8 cellular contexts compared by ENCODE assay signal in genomic region chr3:150763841-150764483, GRCh38. TPM values are rescaled to one million over a fixed set of nuclear protein-coding genes. Genes with fewer than 3 reads are reported as not detected.
DNase-seq lines count a peak whose midpoint lies in the region; ATAC-seq and TF ChIP-seq lines count a peak whose summit lies in the region.

No MANE protein-coding gene starts in this region.

- in situ Hi-C loops in SK-MEL-5 (cut with HindIII; ENCODE audit: low pct_unique_long_range_greater_than_20kb, low sequenced_read_pairs) = no loop called here

- TSS peak; percentile 88 for BruUV-seq in MCF 10A (replicated peaks; lab: Mats Ljungman, UMichigan)

- H3K27me3 Mint-ChIP-seq in IgD-negative memory B cell (peaks cover 11% of the 10 kb centered on the region), MCF 10A (ENCODE audit: insufficient read depth, unreplicated experiment) (no peaks in the 10 kb centered on the region)

- H3K9me3 Mint-ChIP-seq in IgD-negative memory B cell = no peaks in the 10 kb centered on the region
- H3K9me3 Mint-ChIP-seq in MCF 10A (ENCODE audit: unreplicated experiment) = no peaks in the 10 kb centered on the region

- CTCF ChIA-PET in MCF 10A (lab: Yijun Ruan, JAX) = interaction anchor here (0.5 to 7.7 kb wide), 30 partner anchors 8 to 1238 kb away, joined by 3 to 59 read pairs (median 4); no protein-coding TSS in a partner anchor

- H3K4me3 ChIP-seq in iPS-11a (ENCODE audit: low read depth, low read length) (peak overlapping the region; percentile 82), retinal pigment epithelial cell (ENCODE audit: low read length) (peak overlapping the region; percentile 69)

- intact Hi-C loops in MCF 10A (cut with micrococcal nuclease) = loop anchor here (1.0 to 5.0 kb wide), 5 partner anchors 43 to 382 kb away; partner anchors contain the start of genes EIF2A, SELENOT and SERP1

- H3K27ac Mint-ChIP-seq in IgD-negative memory B cell = peak overlapping the region; percentile 87 to 99 (median 90)
- peak overlapping the region; percentile 97 for H3K27ac Mint-ChIP-seq in MCF 10A (ENCODE audit: low read depth, unreplicated experiment)

- DNase-seq in DMS53 treated with DMSO at 0.1 percent for 48 hours (lab: John Stamatoyannopoulos, UW; ENCODE audit: unreplicated experiment) (peak; percentile 48), SK-MEL-5 (ENCODE audit: low read depth, low spot score) (peak; percentile 69), MCF 10A (ENCODE audit: unreplicated experiment) (peak; percentile 72), retinal pigment epithelial cell (ENCODE audit: low read depth) (no peak)

- peak; percentile 24 for TF ChIP-seq CTCF in MCF 10A (IDR thresholded peaks at IDR 0.05; ENCODE audit: unreplicated experiment)
- TF ChIP-seq CTCF in retinal pigment epithelial cell (conservative IDR thresholded peaks at IDR 0.05; ENCODE audit: low read depth, low read length) = peak; percentile 56

- ATAC-seq in GM21381 (IDR thresholded peaks at IDR 0.05; ENCODE audit: unreplicated experiment) (peak; percentile 11), GM19328 (IDR thresholded peaks at IDR 0.05; ENCODE audit: unreplicated experiment) (no peak)

- H3K36me3 Mint-ChIP-seq in IgD-negative memory B cell (no peaks in the 10 kb centered on the region), MCF 10A (ENCODE audit: insufficient read depth, unreplicated experiment) (peaks cover 5% of the 10 kb centered on the region)

- H3K4me3 Mint-ChIP-seq in IgD-negative memory B cell = peak overlapping the region; percentile 89 to 99 (median 96)
- peak overlapping the region; percentile 91 for H3K4me3 Mint-ChIP-seq in MCF 10A (ENCODE audit: unreplicated experiment)

- POLR2A ChIA-PET in MCF 10A (lab: Yijun Ruan, JAX) = interaction anchor here (0.6 to 6.5 kb wide), 25 partner anchors 9 to 443 kb away, joined by 3 to 70 read pairs (median 4); partner anchors contain the start of genes EIF2A, SELENOT and SERP1

- H3K4me1 Mint-ChIP-seq in IgD-negative memory B cell (peaks cover 45 to 58% (median 47%) of the 10 kb centered on the region in 3 donors), MCF 10A (ENCODE audit: insufficient read depth, unreplicated experiment) (peaks cover 29% of the 10 kb centered on the region)

RNA-seq across cellular contexts. Expression of gene SIAH2, which starts 1.0 kb away (rescaled TPM):
- 23.1 TPM for polyA plus RNA-seq in IgD-negative memory B cell
- 19.5 and 22.1 TPM in 2 replicates for total RNA-seq in SK-MEL-5 (2014; rRNA removed; shearing (Covaris generic))
- polyA plus RNA-seq in SK-MEL-5 (2015; cell fraction: cytosol; rRNA removed) = 21.8 and 51.1 TPM in 2 replicates
- polyA plus RNA-seq in SK-MEL-5 (2015; cell fraction: nucleus; rRNA removed) = 33.3 and 45.8 TPM in 2 replicates
- 20.0 and 35.4 TPM in 2 replicates for total RNA-seq in MCF 10A (2022)
